ENCODE assay signal across 1 cellular context in genomic region chr3:120678984-120679383, GRCh38.
TF ChIP-seq lines count a peak whose summit lies in the region.

No MANE protein-coding gene starts in this region.

TF ChIP-seq in SK-N-SH treated with all-trans-retinoic acid at 6 μM for 48 hours, 23 proteins besides CTCF, POLR2A, EP300 and RAD21 (continued from another document):
- TF ChIP-seq SNAI2 (CRISPR knock-in tag; IDR thresholded peaks at IDR 0.05) (no peak), ZNF70 (CRISPR knock-in tag; IDR thresholded peaks at IDR 0.05) (no peak), GLIS3 (CRISPR knock-in tag; IDR thresholded peaks at IDR 0.05) (no peak), ZNF8 (CRISPR knock-in tag; IDR thresholded peaks at IDR 0.05) (no peak), POU6F1 (CRISPR knock-in tag; IDR thresholded peaks at IDR 0.05; ENCODE audit: borderline replicate concordance, low read depth) (no peak), TSHZ2 (CRISPR knock-in tag; IDR thresholded peaks at IDR 0.05) (no peak), OSR1 (CRISPR knock-in tag; IDR thresholded peaks at IDR 0.05) (no peak), TCF4 (CRISPR knock-in tag; IDR thresholded peaks at IDR 0.05; ENCODE audit: borderline replicate concordance) (no peak), TOX (CRISPR knock-in tag; IDR thresholded peaks at IDR 0.05; ENCODE audit: borderline replicate concordance) (no peak), ZFP3 (CRISPR knock-in tag; IDR thresholded peaks at IDR 0.05) (no peak), PATZ1 (CRISPR knock-in tag; IDR thresholded peaks at IDR 0.05; ENCODE audit: borderline replicate concordance) (no peak)
